8 cellular contexts compared by ENCODE assay signal in genomic region chr2:102619414-102620319, GRCh38.
DNase-seq lines count a peak whose midpoint lies in the region; ATAC-seq and TF ChIP-seq lines count a peak whose summit lies in the region.

Gene SLC9A2, plus strand, starts transcription at chr2:102619553. Its CDS starts 296 bp downstream, at chr2:102619849.

- CTCF ChIA-PET in GM10248 (lab: Yijun Ruan, JAX), result no interaction called here

- no peak within 1 kb of the TSS for H3K27ac Mint-ChIP-seq in stimulated activated effector memory CD8-positive, alpha-beta T cell treated with anti-CD3 and anti-CD28 coated beads, Interleukin-12 subunit alpha, Interleukin-12 subunit beta, amount 100 ng/mL, for 72 hours

- no peaks in the 10 kb centered on the region for H3K36me3 Mint-ChIP-seq in stimulated activated effector memory CD8-positive, alpha-beta T cell treated with anti-CD3 and anti-CD28 coated beads, Interleukin-12 subunit alpha, Interleukin-12 subunit beta, amount 100 ng/mL, for 72 hours

- TF ChIP-seq CTCF in GM10248 (IDR thresholded peaks at IDR 0.05; ENCODE audit: control extremely low read depth, extremely low read depth, low read depth, missing control alignments) (no peak), brain microvascular endothelial cell (IDR thresholded peaks at IDR 0.05; ENCODE audit: low read depth, low read length, missing control alignments) (no peak)

- no peaks in the 10 kb centered on the region for H3K9me3 Mint-ChIP-seq in stimulated activated effector memory CD8-positive, alpha-beta T cell treated with anti-CD3 and anti-CD28 coated beads, Interleukin-12 subunit alpha, Interleukin-12 subunit beta, amount 100 ng/mL, for 72 hours

- H3K4me3 Mint-ChIP-seq in stimulated activated effector memory CD8-positive, alpha-beta T cell treated with anti-CD3 and anti-CD28 coated beads, Interleukin-12 subunit alpha, Interleukin-12 subunit beta, amount 100 ng/mL, for 72 hours, result peak within 1 kb of the TSS; percentile 52

- H3K27me3 ChIP-seq in brain microvascular endothelial cell (replicated peaks), result peaks cover 27% of the 10 kb centered on the region

- in situ Hi-C loops in brain microvascular endothelial cell (cut with HindIII; ENCODE audit: low pct_ligation_motif_present, low sequenced_read_pairs), result loop anchor here (25.0 kb wide), 1 partner anchor 132 kb away; no protein-coding TSS in a partner anchor

- H3K4me3 ChIP-seq in brain microvascular endothelial cell (ENCODE audit: low read depth, low read length), result peak within 1 kb of the TSS; percentile 46

- no peak within 1 kb of the TSS for H3K27ac ChIP-seq in brain microvascular endothelial cell

- peak; percentile 57 for ATAC-seq in stimulated activated effector memory CD8-positive, alpha-beta T cell treated with anti-CD3 and anti-CD28 coated beads, Interleukin-12 subunit alpha, Interleukin-12 subunit beta, amount 100 ng/mL, for 72 hours
- ATAC-seq in GM18867 (IDR thresholded peaks at IDR 0.05; ENCODE audit: unreplicated experiment), result no peak
- no peak for ATAC-seq in HG02973 (IDR thresholded peaks at IDR 0.05; ENCODE audit: unreplicated experiment)

- POLR2A ChIA-PET in GM10248 (lab: Yijun Ruan, JAX), result interaction anchor here (0.6 kb wide), 1 partner anchor 1957 kb away, joined by 4 read pairs; no protein-coding TSS in a partner anchor

- no peaks in the 10 kb centered on the region for H3K36me3 ChIP-seq in brain microvascular endothelial cell (replicated peaks)

- peaks cover 12% of the 10 kb centered on the region for H3K4me1 Mint-ChIP-seq in stimulated activated effector memory CD8-positive, alpha-beta T cell treated with anti-CD3 and anti-CD28 coated beads, Interleukin-12 subunit alpha, Interleukin-12 subunit beta, amount 100 ng/mL, for 72 hours

- DNase-seq in GM10248 (ENCODE audit: extremely low spot score), result peak; percentile 29
- DNase-seq in NCI-H345 (lab: John Stamatoyannopoulos, UW), result peak; percentile 37
- DNase-seq in brain microvascular endothelial cell, result no peak
- peak; percentile 38 for DNase-seq in kidney tubule cell (ENCODE audit: low spot score)
- DNase-seq in stimulated activated effector memory CD8-positive, alpha-beta T cell treated with anti-CD3 and anti-CD28 coated beads, Interleukin-12 subunit alpha, Interleukin-12 subunit beta, amount 100 ng/mL, for 72 hours (ENCODE audit: low spot score in 2 of 2), result peak in 1 of 2 donors; percentile 55
- DNase-seq in activated CD4-positive, CD25-positive, alpha-beta regulatory T cell (lab: John Stamatoyannopoulos, UW), result no peak

Comparison
In these comparisons a context has a peak if more than half of its experiments do, and no peak if none do; other contexts are left out.
1. DNase-seq: peak in GM10248 (single experiment), NCI-H345 (single experiment) and kidney tubule cell (single experiment); none in brain microvascular endothelial cell (single experiment) and activated CD4-positive, CD25-positive, alpha-beta regulatory T cell (0 of 4).